ENCODE assay signal across 8 cellular contexts in the genomic region with DNA sequence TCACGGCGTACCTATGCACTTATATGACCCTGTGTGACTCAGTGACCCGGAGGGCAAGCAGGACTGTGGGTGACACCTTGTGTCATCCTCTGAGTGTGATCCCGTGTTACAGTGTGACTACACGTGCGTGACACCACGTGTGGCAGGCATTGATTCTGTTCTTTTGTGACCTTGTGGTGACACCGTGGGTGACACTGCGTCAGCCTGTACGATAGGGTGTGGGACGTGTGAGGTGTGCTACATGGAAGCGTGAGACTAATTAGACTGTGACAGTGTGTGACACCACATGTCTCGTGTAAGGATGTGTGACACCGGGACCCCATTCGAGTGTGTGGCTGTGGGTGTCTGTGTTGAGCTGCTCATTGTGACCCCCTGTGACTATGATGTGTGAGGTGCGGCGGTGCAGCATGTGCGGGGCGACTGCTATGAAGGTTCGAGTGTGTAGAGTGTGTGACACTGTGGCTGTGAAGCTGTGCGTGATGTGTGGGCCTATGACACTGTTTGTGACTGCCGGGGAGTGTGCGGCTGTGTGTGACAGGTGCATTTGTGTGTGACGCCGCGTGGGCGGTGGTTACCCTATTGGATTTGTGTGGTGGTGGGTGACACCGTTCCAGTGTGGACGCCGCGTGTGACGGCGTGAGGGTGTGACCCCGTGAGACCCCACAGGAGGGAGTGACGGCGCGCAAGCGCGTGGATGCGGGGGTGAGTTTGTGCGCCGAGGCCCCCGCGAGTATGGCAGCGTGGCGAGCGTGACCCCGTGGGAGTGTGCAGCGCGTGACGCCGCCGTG. TPM values are rescaled to one million over a fixed set of nuclear protein-coding genes. Genes with fewer than 3 reads are reported as not detected.
DNase-seq lines count a peak whose midpoint lies in the region; ATAC-seq and TF ChIP-seq lines count a peak whose summit lies in the region.

Gene SPTBN4, plus strand, starts transcription at position 783 of the 788 bp plus-strand sequence. CDS start 5,621 bp downstream, outside the sequence.

- no peak within 1 kb of the TSS for H3K9ac ChIP-seq in mesendoderm (ENCODE audit: low read length)

- no peaks in the 10 kb centered on the region for H3F3A ChIP-seq in DOHH2 (ENCODE audit: control insufficient read depth, insufficient read depth)

- peak; percentile 14 for ATAC-seq in HG02678 (IDR thresholded peaks at IDR 0.05; ENCODE audit: unreplicated experiment)

- H2AK5ac ChIP-seq in mesendoderm (ENCODE audit: low read length): no peak within 1 kb of the TSS

- H3K4me1 ChIP-seq in DOHH2 (ENCODE audit: control insufficient read depth, low read length) (peaks cover 30% of the 10 kb centered on the region), mesendoderm (ENCODE audit: control insufficient read depth, low read depth, low read length) (peaks cover 5% of the 10 kb centered on the region)

- H3K36me3 Mint-ChIP-seq in chondrocyte (ENCODE audit: low read depth): peaks cover 2% of the 10 kb centered on the region

- no peak within 1 kb of the TSS for H3K23ac ChIP-seq in mesendoderm (ENCODE audit: low read length)

- no peak within 1 kb of the TSS for H4K8ac ChIP-seq in mesendoderm (ENCODE audit: low read depth, low read length)

- peaks cover 29% of the 10 kb centered on the region for H3K4me1 Mint-ChIP-seq in chondrocyte (ENCODE audit: low read depth)

- H3K18ac ChIP-seq in mesendoderm (ENCODE audit: low read length): no peak within 1 kb of the TSS

- H4K20me1 ChIP-seq in DOHH2 (ENCODE audit: control insufficient read depth, insufficient read depth, low read depth, low read length): no peaks in the 10 kb centered on the region

- H3K9me3 Mint-ChIP-seq in chondrocyte (ENCODE audit: low read depth): no peaks in the 10 kb centered on the region

- no peaks in the 10 kb centered on the region for H3K79me1 ChIP-seq in mesendoderm (ENCODE audit: low read length)

- H3K27ac ChIP-seq in DOHH2 (ENCODE audit: low read depth, low read length): no peak within 1 kb of the TSS
- H3K27ac ChIP-seq in VCaP: peak within 1 kb of the TSS; percentile 49; the same call in 1 of the 2 replicates
- no peak within 1 kb of the TSS for H3K27ac ChIP-seq in mesendoderm (ENCODE audit: low read depth, low read length)

- H3K27me3 Mint-ChIP-seq in chondrocyte (ENCODE audit: low read depth): peaks cover 6% of the 10 kb centered on the region

- H3K56ac ChIP-seq in mesendoderm (ENCODE audit: low read length): peak within 1 kb of the TSS; percentile 38

- H2BK120ac ChIP-seq in mesendoderm (ENCODE audit: low read depth, low read length): no peak within 1 kb of the TSS

- H3K9me3 ChIP-seq in DOHH2 (ENCODE audit: control insufficient read depth, insufficient read depth, low read length): no peaks in the 10 kb centered on the region

- peak within 1 kb of the TSS; percentile 59 for H3K27ac Mint-ChIP-seq in chondrocyte (ENCODE audit: unreplicated experiment)

- peaks cover 13% of the 10 kb centered on the region for H3K27me3 ChIP-seq in DOHH2 (ENCODE audit: control insufficient read depth, low read length)
- peaks cover 10% of the 10 kb centered on the region for H3K27me3 ChIP-seq in mesendoderm (ENCODE audit: insufficient read depth, low read length, poor library complexity)

- peak within 1 kb of the TSS; percentile 94 for H3K4me3 Mint-ChIP-seq in chondrocyte (ENCODE audit: unreplicated experiment)

- H3K4me2 ChIP-seq in DOHH2 (ENCODE audit: low read length) (peak within 1 kb of the TSS; percentile 97), mesendoderm (ENCODE audit: low read length) (peak within 1 kb of the TSS; percentile 41)

- TF ChIP-seq CTCF in DOHH2 (IDR thresholded peaks at IDR 0.05; ENCODE audit: low read depth, low read length, poor library complexity, severe bottlenecking) (no peak), VCaP (conservative IDR thresholded peaks at IDR 0.05) (no peak), chondrocyte (IDR thresholded peaks at IDR 0.05) (no peak)

- H2BK5ac ChIP-seq in mesendoderm (ENCODE audit: low read length): no peak within 1 kb of the TSS

- no peak within 1 kb of the TSS for H4K5ac ChIP-seq in mesendoderm (ENCODE audit: low read length)

- H3K79me2 ChIP-seq in DOHH2 (ENCODE audit: control insufficient read depth, low read length) (no peaks in the 10 kb centered on the region), mesendoderm (ENCODE audit: control insufficient read depth, insufficient read depth, low read length) (no peaks in the 10 kb centered on the region)

- DNase-seq in chondrocyte (ENCODE audit: low spot score): no peak
- DNase-seq in mesendoderm: no peak
- DNase-seq in stimulated activated CD8-positive, alpha-beta memory T cell treated with anti-CD3 and anti-CD28 coated beads, Interleukin-15, amount 100 ng/mL, for 24 hours (ENCODE audit: low read depth): peak; percentile 43
- no peak for DNase-seq in GOT3 (lab: John Stamatoyannopoulos, UW)
- DNase-seq in HPDE6-E6E7 (ENCODE audit: extremely low spot score): no peak

- peak within 1 kb of the TSS; percentile 75 for H3K4me3 ChIP-seq in DOHH2 (ENCODE audit: low read length)
- H3K4me3 ChIP-seq in mesendoderm (ENCODE audit: low read length): no peak within 1 kb of the TSS

- H3K36me3 ChIP-seq in DOHH2 (ENCODE audit: control insufficient read depth, low read length) (no peaks in the 10 kb centered on the region), mesendoderm (ENCODE audit: control insufficient read depth, insufficient read depth, low read length) (no peaks in the 10 kb centered on the region)

- no CpG with 5 or more reads among the region's 53 CpGs for WGBS in mesendoderm (ENCODE audit: extremely low coverage, insufficient coverage, low lambda C conversion rate)

- H2BK15ac ChIP-seq in mesendoderm (replicated peaks; ENCODE audit: low read depth): no peak within 1 kb of the TSS

- no peak within 1 kb of the TSS for H3K4ac ChIP-seq in mesendoderm (ENCODE audit: low read depth, low read length)

- H3K9me2 ChIP-seq in DOHH2 (replicated peaks; ENCODE audit: control insufficient read depth, low read length): no peaks in the 10 kb centered on the region

RNA-seq across cellular contexts. Expression of gene SPTBN4, which starts in this region (rescaled TPM):
- total RNA-seq in chondrocyte: 1.4 to 2.5 TPM (median 2.3 TPM) in 3 replicates
- 0.25 TPM for polyA plus RNA-seq in mesendoderm (2013, experiment 1 of 2)
- polyA plus RNA-seq in mesendoderm (2013, experiment 2 of 2): 0.22 TPM
